14 cellular contexts compared by ENCODE assay signal in genomic region chr17:50141026-50141749, GRCh38. TPM values are rescaled to one million over a fixed set of nuclear protein-coding genes. Genes with fewer than 3 reads are reported as not detected.
DNase-seq lines count a peak whose midpoint lies in the region; ATAC-seq and TF ChIP-seq lines count a peak whose summit lies in the region.
"Had no signal": no experiment of that assay in that cellular context is flagged by ENCODE, and none has a peak within 500 bp of the region (broad histone marks: within the 10 kb centered on the region; RNA-seq: fewer than 3 reads in every experiment).

No MANE protein-coding gene starts in this region.

- H4K20me1 ChIP-seq in BLaER1 treated with 17β-estradiol and CSF1 and Interleukin-3, amounts not matched to agents 10 nM and 100 nM, result peaks cover 87 to 100% (median 100%) of the 10 kb centered on the region in 11 experiments
- peaks cover 4% of the 10 kb centered on the region; the same call in 1 of the 2 replicates for H4K20me1 ChIP-seq in HCT116 (ENCODE audit: insufficient read depth)

- RAD21 ChIA-PET in HCT116 (lab: Charles Lee; ENCODE audit: low non-redundant PET in 1 of 2, low total read pairs in 2 of 2, uncharacterized antibody in 2 of 2, unreplicated experiment in 2 of 2), result no interaction called here

- in situ Hi-C loops in KBM-7 (cut with MboI; ENCODE audit: low pct_unique_long_range_greater_than_20kb, low sequenced_read_pairs), result no loop called here

- POLR2A ChIA-PET in HCT116 (lab: Charles Lee), result interaction anchor here (1.1 kb wide), 1 partner anchor 11 kb away, joined by 3 read pairs; no protein-coding TSS in a partner anchor
- POLR2A ChIA-PET in naive thymus-derived CD4-positive, alpha-beta T cell (lab: Charles Lee), result interaction anchor here (0.9 to 4.0 kb wide), 5 partner anchors 9 to 20 kb away, joined by 3 to 42 read pairs (median 5); partner anchors contain the start of gene PPP1R9B

- H3K4me2 ChIP-seq in BLaER1 treated with 17β-estradiol and CSF1 and Interleukin-3, amounts not matched to agents 10 nM and 100 nM, result peak overlapping the region; percentile 85 to 99 (median 94)
- no peak overlapping the region for H3K4me2 ChIP-seq in HCT116 (ENCODE audit: low read length)

- H2AFZ ChIP-seq in HCT116 (ENCODE audit: low read depth, low read length, poor library complexity, severe bottlenecking), result no peak overlapping the region

- H3K27me3 Mint-ChIP-seq in activated naive CD8-positive, alpha-beta T cell treated with anti-CD3 and anti-CD28 coated beads, Interleukin-2, amount 50 U/mL, for 24 hours, result no peaks in the 10 kb centered on the region
- H3K27me3 Mint-ChIP-seq in naive thymus-derived CD4-positive, alpha-beta T cell, result no peaks in the 10 kb centered on the region

- peaks cover 66% of the 10 kb centered on the region for H3K79me2 ChIP-seq in HCT116 (ENCODE audit: insufficient read depth, low read length)

- H3K36me3 Mint-ChIP-seq in activated naive CD8-positive, alpha-beta T cell treated with anti-CD3 and anti-CD28 coated beads, Interleukin-2, amount 50 U/mL, for 24 hours (ENCODE audit: low read depth), result peaks cover 65% of the 10 kb centered on the region
- H3K36me3 Mint-ChIP-seq in naive thymus-derived CD4-positive, alpha-beta T cell, result peaks cover 5 to 78% (median 44%) of the 10 kb centered on the region in 5 donors

- TF ChIP-seq CTCF in HCT116 (IDR thresholded peaks at IDR 0.05 in 2 of 3, conservative IDR thresholded peaks at IDR 0.05 in 1 of 3; ENCODE audit: borderline replicate concordance in 1 of 3, insufficient read depth in 1 of 3, low read depth in 2 of 3, low read length in 2 of 3), result no peak

- intact Hi-C loops in HCT116 (cut with micrococcal nuclease), result no loop called here
- intact Hi-C loops in naive thymus-derived CD4-positive, alpha-beta T cell (cut with micrococcal nuclease), result loop anchor here (2.0 to 10.0 kb wide), 2 partner anchors 58 to 564 kb away; partner anchors contain the start of gene ANKRD40 (in 1 of the 2)

- no peak for TF ChIP-seq RAD21 in HCT116 (IDR thresholded peaks at IDR 0.05; ENCODE audit: low read depth)

- H3K9ac ChIP-seq in BLaER1 treated with 17β-estradiol and CSF1 and Interleukin-3, amounts not matched to agents 10 nM and 100 nM, result peak overlapping the region in 9 of 11 experiments; percentile 6 to 55 (median 38); a peak in 11 of 22 replicates
- H3K9ac ChIP-seq in HCT116 (ENCODE audit: low read length), result no peak overlapping the region

- no peaks in the 10 kb centered on the region for H3K9me2 ChIP-seq in HCT116 (ENCODE audit: insufficient read depth)

- H3K9me3 ChIP-seq in BLaER1 treated with 17β-estradiol and CSF1 and Interleukin-3, amounts not matched to agents 10 nM and 100 nM (replicated peaks in 1 of 11), result no peaks in the 10 kb centered on the region
- H3K9me3 ChIP-seq in HCT116 (ENCODE audit: control insufficient read depth in 1 of 2, insufficient read depth in 1 of 2, low read depth in 1 of 2, low read length in 2 of 2), result no peaks in the 10 kb centered on the region
- H3K9me3 ChIP-seq in naive thymus-derived CD4-positive, alpha-beta T cell (ENCODE audit: control insufficient read depth in 2 of 3, low read length in 3 of 3), result no peaks in the 10 kb centered on the region
- H3K9me3 ChIP-seq: right lobe of liver had no signal

- DNase-seq in HCT116 (ENCODE audit: low read depth, low spot score) (no peak), KBM-7 (no peak), occipital lobe (lab: John Stamatoyannopoulos, UW) (no peak)
- DNase-seq in activated naive CD8-positive, alpha-beta T cell treated with anti-CD3 and anti-CD28 coated beads, Interleukin-2, amount 50 U/mL, for 24 hours, result no peak
- DNase-seq in naive thymus-derived CD4-positive, alpha-beta T cell, result no peak
- DNase-seq: C1 segment of cervical spinal cord, cerebellar nuclear complex, NCI-H146, NCI-H69, SIG-M5 had no signal

- H3K27ac Mint-ChIP-seq in activated naive CD8-positive, alpha-beta T cell treated with anti-CD3 and anti-CD28 coated beads, Interleukin-2, amount 50 U/mL, for 24 hours, result peak overlapping the region; percentile 55
- H3K27ac Mint-ChIP-seq in naive thymus-derived CD4-positive, alpha-beta T cell, result peak overlapping the region; percentile 72 to 92 (median 87)

- peaks cover 54 to 80% (median 68%) of the 10 kb centered on the region in 10 experiments for H3K4me1 ChIP-seq in BLaER1 treated with 17β-estradiol and CSF1 and Interleukin-3, amounts not matched to agents 10 nM and 100 nM
- H3K4me1 ChIP-seq in HCT116 (ENCODE audit: control insufficient read depth in 1 of 2, insufficient read depth in 2 of 2, low read length in 2 of 2), result peaks cover 0 to 9% of the 10 kb centered on the region in 2 experiments; a peak in 1 of 4 replicates
- H3K4me1 ChIP-seq in naive thymus-derived CD4-positive, alpha-beta T cell (ENCODE audit: control insufficient read depth in 2 of 2, insufficient read depth in 2 of 2, low read length in 2 of 2), result peaks cover 43 to 47% of the 10 kb centered on the region in 2 donors

- H3K4me1 Mint-ChIP-seq in activated naive CD8-positive, alpha-beta T cell treated with anti-CD3 and anti-CD28 coated beads, Interleukin-2, amount 50 U/mL, for 24 hours, result peaks cover 60% of the 10 kb centered on the region
- H3K4me1 Mint-ChIP-seq in naive thymus-derived CD4-positive, alpha-beta T cell, result peaks cover 58 to 90% (median 73%) of the 10 kb centered on the region in 7 donors

- no peaks in the 10 kb centered on the region for H3K27me3 ChIP-seq in BLaER1 treated with 17β-estradiol and CSF1 and Interleukin-3, amounts not matched to agents 10 nM and 100 nM
- no peaks in the 10 kb centered on the region for H3K27me3 ChIP-seq in HCT116 (ENCODE audit: insufficient read depth, low read length)
- no peaks in the 10 kb centered on the region for H3K27me3 ChIP-seq in naive thymus-derived CD4-positive, alpha-beta T cell (ENCODE audit: control insufficient read depth in 2 of 2, insufficient read depth in 2 of 2, low read length in 2 of 2)
- H3K27me3 ChIP-seq: right lobe of liver had no signal

- no peaks in the 10 kb centered on the region for H3K9me3 Mint-ChIP-seq in activated naive CD8-positive, alpha-beta T cell treated with anti-CD3 and anti-CD28 coated beads, Interleukin-2, amount 50 U/mL, for 24 hours
- no peaks in the 10 kb centered on the region for H3K9me3 Mint-ChIP-seq in naive thymus-derived CD4-positive, alpha-beta T cell

- CTCF ChIA-PET in HCT116 (lab: Charles Lee), result interaction anchor here (0.9 to 1.8 kb wide), 5 partner anchors 9 to 37 kb away, joined by 3 to 5 read pairs (median 5); no protein-coding TSS in a partner anchor
- CTCF ChIA-PET in naive thymus-derived CD4-positive, alpha-beta T cell (lab: Charles Lee), result interaction anchor here (1.0 to 3.9 kb wide), 8 partner anchors 9 to 156 kb away, joined by 3 to 59 read pairs (median 4); partner anchors contain the start of gene PPP1R9B

- peaks cover 91 to 100% (median 98%) of the 10 kb centered on the region in 11 experiments for H3K36me3 ChIP-seq in BLaER1 treated with 17β-estradiol and CSF1 and Interleukin-3, amounts not matched to agents 10 nM and 100 nM
- H3K36me3 ChIP-seq in HCT116 (ENCODE audit: control insufficient read depth in 1 of 2, insufficient read depth in 2 of 2, low read length in 2 of 2), result peaks cover 79 to 92% of the 10 kb centered on the region in 2 experiments
- peaks cover 22 to 85% (median 31%) of the 10 kb centered on the region in 3 experiments for H3K36me3 ChIP-seq in naive thymus-derived CD4-positive, alpha-beta T cell (ENCODE audit: control insufficient read depth in 2 of 3, insufficient read depth in 3 of 3, low read length in 3 of 3)

- no TSS peak for BruUV-seq in HCT116 (replicated peaks; lab: Mats Ljungman, UMichigan)

- H3K4me3 ChIP-seq in BLaER1 treated with 17β-estradiol and CSF1 and Interleukin-3, amounts not matched to agents 10 nM and 100 nM, result peak overlapping the region in 7 of 10 experiments; percentile 14 to 63 (median 47); a peak in 14 of 20 replicates
- H3K4me3 ChIP-seq in HCT116 (replicated peaks in 1 of 2; ENCODE audit: low read depth in 1 of 2, low read length in 2 of 2), result no peak overlapping the region
- peak overlapping the region; percentile 55 for H3K4me3 ChIP-seq in naive thymus-derived CD4-positive, alpha-beta T cell (ENCODE audit: low read length)
- H3K4me3 ChIP-seq: right lobe of liver had no signal

- peak overlapping the region in 7 of 11 experiments; percentile 22 to 72 (median 54); a peak in 13 of 22 replicates for H3K27ac ChIP-seq in BLaER1 treated with 17β-estradiol and CSF1 and Interleukin-3, amounts not matched to agents 10 nM and 100 nM
- peak overlapping the region; percentile 13; the same call in 1 of the 2 replicates for H3K27ac ChIP-seq in HCT116 (ENCODE audit: low read depth, low read length)
- peak overlapping the region; percentile 42 for H3K27ac ChIP-seq in naive thymus-derived CD4-positive, alpha-beta T cell (ENCODE audit: low read depth, low read length)
- H3K27ac ChIP-seq: right lobe of liver had no signal

- H3K4me3 Mint-ChIP-seq in activated naive CD8-positive, alpha-beta T cell treated with anti-CD3 and anti-CD28 coated beads, Interleukin-2, amount 50 U/mL, for 24 hours, result no peak overlapping the region
- H3K4me3 Mint-ChIP-seq in naive thymus-derived CD4-positive, alpha-beta T cell, result peak overlapping the region; percentile 60 to 91 (median 70)

- ATAC-seq in HCT116, result no peak
- ATAC-seq in activated naive CD8-positive, alpha-beta T cell treated with anti-CD3 and anti-CD28 coated beads, Interleukin-2, amount 50 U/mL, for 24 hours, result no peak
- ATAC-seq in naive thymus-derived CD4-positive, alpha-beta T cell, result no peak
- no peak for ATAC-seq in HG03095 (IDR thresholded peaks at IDR 0.05; ENCODE audit: unreplicated experiment)
- ATAC-seq in GM19324 (IDR thresholded peaks at IDR 0.05; ENCODE audit: low FRiP score, unreplicated experiment), result no peak

- TF ChIP-seq POLR2A in HCT116 (IDR thresholded peaks at IDR 0.05; ENCODE audit: borderline replicate concordance, extremely low read depth, insufficient read depth, insufficient read length), result no peak

RNA-seq across cellular contexts. Expression of gene PPP1R9B, which starts 9.3 kb away (rescaled TPM):
- total RNA-seq in HCT116 (2021; ENCODE audit: unreplicated experiment) (112 TPM), occipital lobe (69.9 TPM)
- 65.7 and 68.5 TPM in 2 replicates for polyA plus RNA-seq in HCT116 (2012)
- 100 to 1,000 TPM in 2 of 5 experiments, 10 to 100 TPM in 3; 63.1 to 142 (median 69.1) TPM for total RNA-seq in naive thymus-derived CD4-positive, alpha-beta T cell
- under 1 TPM; 0.63 to 0.72 TPM for polyA plus RNA-seq in naive thymus-derived CD4-positive, alpha-beta T cell

RNA-seq across cellular contexts. Expression of gene SAMD14, which starts 11.2 kb away (rescaled TPM):
- total RNA-seq in HCT116 (2021; ENCODE audit: unreplicated experiment) (1.5 TPM), occipital lobe (21.5 TPM)
- 0.74 and 0.79 TPM in 2 replicates for polyA plus RNA-seq in HCT116 (2012)
- total RNA-seq in naive thymus-derived CD4-positive, alpha-beta T cell, result under 1 TPM in 2 of 5 experiments, not detected in 3; 0.70 to 0.78 TPM
- polyA plus RNA-seq in naive thymus-derived CD4-positive, alpha-beta T cell, result not detected

RNA-seq across cellular contexts. Expression of gene SGCA, which starts 24.6 kb away (rescaled TPM):
- total RNA-seq in HCT116 (2021; ENCODE audit: unreplicated experiment) (0.37 TPM), occipital lobe (not detected)
- 0.21 and 0.56 TPM in 2 replicates for polyA plus RNA-seq in HCT116 (2012)
- under 1 TPM in 1 of 5 experiments, not detected in 4; 0.69 TPM for total RNA-seq in naive thymus-derived CD4-positive, alpha-beta T cell
- not detected for polyA plus RNA-seq in naive thymus-derived CD4-positive, alpha-beta T cell

RNA-seq across cellular contexts. Expression of gene PDK2, which starts 46.0 kb away (rescaled TPM):
- total RNA-seq in HCT116 (2021; ENCODE audit: unreplicated experiment), result 39.1 TPM
- polyA plus RNA-seq in HCT116 (2012), result 62.1 and 68.9 TPM in 2 replicates
- total RNA-seq in naive thymus-derived CD4-positive, alpha-beta T cell, result 10 to 100 TPM; 16.7 to 48.3 (median 22.5) TPM
- 10 to 100 TPM; 37.2 to 50.4 TPM for polyA plus RNA-seq in naive thymus-derived CD4-positive, alpha-beta T cell
- total RNA-seq in occipital lobe, result 9.0 TPM

Comparison
In these comparisons a context has a peak if more than half of its experiments do, and no peak if none do; other contexts are left out.
1. H3K4me3 ChIP-seq: peak in BLaER1 treated with 17β-estradiol and CSF1 and Interleukin-3, amounts not matched to agents 10 nM and 100 nM (7 of 10) and naive thymus-derived CD4-positive, alpha-beta T cell (single experiment); none in HCT116 (0 of 2).
2. Peak in every context shown above with its lines, with median percentiles within 50 percentile points of each other: H3K27ac ChIP-seq.